18 cellular contexts compared by ENCODE assay signal in genomic region chr9:128148509-128149000, GRCh38. TPM values are rescaled to one million over a fixed set of nuclear protein-coding genes. Genes with fewer than 3 reads are reported as not detected.
DNase-seq lines count a peak whose midpoint lies in the region; ATAC-seq, FAIRE-seq and TF ChIP-seq lines count a peak whose summit lies in the region.
"Had no signal": no experiment of that assay in that cellular context is flagged by ENCODE, and none has a peak within 500 bp of the region (broad histone marks: within the 10 kb centered on the region; RNA-seq: fewer than 3 reads in every experiment).

No MANE protein-coding gene starts in this region.

- POLR2A ChIA-PET in A549 (lab: Yijun Ruan, JAX) = no interaction called here
- POLR2A ChIA-PET in MCF 10A (lab: Yijun Ruan, JAX) = interaction anchor here (0.7 to 1.3 kb wide), 2 partner anchors 13 to 18 kb away, joined by 3 to 7 read pairs; no protein-coding TSS in a partner anchor

- DNase-seq in A549 (ENCODE audit: low read depth in 1 of 2, low spot score in 1 of 2) = no peak
- no peak for DNase-seq in MCF 10A (ENCODE audit: unreplicated experiment)
- no peak for DNase-seq in stimulated activated effector memory CD8-positive, alpha-beta T cell treated with anti-CD3 and anti-CD28 coated beads, Interleukin-12 subunit alpha, Interleukin-12 subunit beta, amount 100 ng/mL, for 72 hours (ENCODE audit: low spot score in 2 of 2)
- no peak for DNase-seq in dedifferentiated amniotic fluid mesenchymal stem cell (ENCODE audit: extremely low spot score)
- DNase-seq: activated CD8-positive, alpha-beta T cell treated with anti-CD3 and anti-CD28 coated beads for 36 hours; amygdala; CD4-positive, alpha-beta memory T cell; MV-4-11; NCI-H2029 treated with DMSO at 0.1 percent for 48 hours; NCI-H69; stimulated activated CD4-positive, alpha-beta T cell treated with anti-CD3 and anti-CD28 coated beads, Interleukin-12 subunit alpha, Interleukin-12 subunit beta, amount 100 ng/mL, for 4 hours; WERI-Rb-1 had no signal

- no peak for FAIRE-seq in A549 (lab: Jason Lieb, UNC)

- H3K27me3 Mint-ChIP-seq in MCF 10A (ENCODE audit: insufficient read depth, unreplicated experiment) (no peaks in the 10 kb centered on the region), nephron (ENCODE audit: low read depth) (no peaks in the 10 kb centered on the region)
- H3K27me3 Mint-ChIP-seq: activated CD8-positive, alpha-beta T cell treated with anti-CD3 and anti-CD28 coated beads for 36 hours; CD4-positive, alpha-beta memory T cell had no signal

- H3K4me3 ChIP-seq in A549 = no peak overlapping the region
- H3K4me3 ChIP-seq: GM23338 had no signal

- H3K36me3 Mint-ChIP-seq in MCF 10A (ENCODE audit: insufficient read depth, unreplicated experiment) (no peaks in the 10 kb centered on the region), nephron (ENCODE audit: low read depth) (no peaks in the 10 kb centered on the region)
- no peaks in the 10 kb centered on the region for H3K36me3 Mint-ChIP-seq in stimulated activated effector memory CD8-positive, alpha-beta T cell treated with anti-CD3 and anti-CD28 coated beads, Interleukin-12 subunit alpha, Interleukin-12 subunit beta, amount 100 ng/mL, for 72 hours
- H3K36me3 Mint-ChIP-seq: CD4-positive, alpha-beta memory T cell had no signal

- CTCF ChIA-PET in A549 (lab: Yijun Ruan, JAX) = interaction anchor here (1.0 kb wide), 2 partner anchors 31 to 35 kb away, joined by 3 to 4 read pairs; no protein-coding TSS in a partner anchor
- CTCF ChIA-PET in MCF 10A (lab: Yijun Ruan, JAX) = interaction anchor here (0.5 kb wide), 1 partner anchor 129 kb away, joined by 4 read pairs; no protein-coding TSS in a partner anchor

- TF ChIP-seq RAD21 in A549 (conservative IDR thresholded peaks at IDR 0.05 in 1 of 2, IDR thresholded peaks at IDR 0.05 in 1 of 2) = no peak

- WGBS in A549 (ENCODE audit: missing lambda C conversion rate) = 86% methylated on average over 3 of the region's 5 CpGs

- intact Hi-C loops in MCF 10A (cut with micrococcal nuclease) = no loop called here

- H3K27ac ChIP-seq in A549 = peak overlapping the region; percentile 76 to 82
- H3K27ac ChIP-seq: parathyroid adenoma, WERI-Rb-1 had no signal

- H3K4me2 ChIP-seq in A549 = peak overlapping the region; percentile 66
- H3K4me2 ChIP-seq: GM23338 had no signal

- no peak for TF ChIP-seq EP300 in A549 (IDR thresholded peaks at IDR 0.05)

- peaks cover 31% of the 10 kb centered on the region for H3K4me1 ChIP-seq in A549
- H3K4me1 ChIP-seq: parathyroid adenoma had no signal

- TF ChIP-seq CTCF in A549 (IDR thresholded peaks at IDR 0.05) (no peak), MCF 10A (IDR thresholded peaks at IDR 0.05; ENCODE audit: unreplicated experiment) (no peak), nephron (IDR thresholded peaks at IDR 0.05; ENCODE audit: unreplicated experiment in 3 of 3) (no peak)

- H3K4me3 Mint-ChIP-seq in MCF 10A (ENCODE audit: unreplicated experiment) = peak overlapping the region; percentile 55
- no peak overlapping the region for H3K4me3 Mint-ChIP-seq in nephron
- no peak overlapping the region for H3K4me3 Mint-ChIP-seq in stimulated activated effector memory CD8-positive, alpha-beta T cell treated with anti-CD3 and anti-CD28 coated beads, Interleukin-12 subunit alpha, Interleukin-12 subunit beta, amount 100 ng/mL, for 72 hours
- H3K4me3 Mint-ChIP-seq: activated CD8-positive, alpha-beta T cell treated with anti-CD3 and anti-CD28 coated beads for 36 hours; CD4-positive, alpha-beta memory T cell; GM23338 had no signal

- peaks cover 34% of the 10 kb centered on the region for H3K4me1 Mint-ChIP-seq in MCF 10A (ENCODE audit: insufficient read depth, unreplicated experiment)
- peaks cover 21% of the 10 kb centered on the region for H3K4me1 Mint-ChIP-seq in nephron
- H3K4me1 Mint-ChIP-seq in stimulated activated effector memory CD8-positive, alpha-beta T cell treated with anti-CD3 and anti-CD28 coated beads, Interleukin-12 subunit alpha, Interleukin-12 subunit beta, amount 100 ng/mL, for 72 hours = peaks cover 13% of the 10 kb centered on the region

- no peaks in the 10 kb centered on the region for H3K9me3 Mint-ChIP-seq in MCF 10A (ENCODE audit: unreplicated experiment)
- no peaks in the 10 kb centered on the region for H3K9me3 Mint-ChIP-seq in nephron
- H3K9me3 Mint-ChIP-seq in stimulated activated effector memory CD8-positive, alpha-beta T cell treated with anti-CD3 and anti-CD28 coated beads, Interleukin-12 subunit alpha, Interleukin-12 subunit beta, amount 100 ng/mL, for 72 hours = no peaks in the 10 kb centered on the region
- H3K9me3 Mint-ChIP-seq: activated CD8-positive, alpha-beta T cell treated with anti-CD3 and anti-CD28 coated beads for 36 hours; CD4-positive, alpha-beta memory T cell; GM23338 had no signal

- TF ChIP-seq POLR2A in A549 (IDR thresholded peaks at IDR 0.05; ENCODE audit: low read length) = no peak

- 0 out of 6 replicates have a peak, but pooled peaks of 1 of the 2 experiments have one; percentile 4 for ATAC-seq in A549
- no peak for ATAC-seq in HG03571 (IDR thresholded peaks at IDR 0.05; ENCODE audit: unreplicated experiment)
- ATAC-seq in stimulated activated effector memory CD8-positive, alpha-beta T cell treated with anti-CD3 and anti-CD28 coated beads, Interleukin-12 subunit alpha, Interleukin-12 subunit beta, amount 100 ng/mL, for 72 hours = no peak
- ATAC-seq: activated CD8-positive, alpha-beta T cell treated with anti-CD3 and anti-CD28 coated beads for 36 hours; GM23338; Panc1 had no signal

- H3K9me3 ChIP-seq in A549 = no peaks in the 10 kb centered on the region

- peak overlapping the region; percentile 84 for H3K27ac Mint-ChIP-seq in MCF 10A (ENCODE audit: low read depth, unreplicated experiment)
- H3K27ac Mint-ChIP-seq in nephron = peak overlapping the region in 2 of 3 experiments; percentile 84 to 85
- H3K27ac Mint-ChIP-seq in stimulated activated effector memory CD8-positive, alpha-beta T cell treated with anti-CD3 and anti-CD28 coated beads, Interleukin-12 subunit alpha, Interleukin-12 subunit beta, amount 100 ng/mL, for 72 hours = no peak overlapping the region
- H3K27ac Mint-ChIP-seq: activated CD8-positive, alpha-beta T cell treated with anti-CD3 and anti-CD28 coated beads for 36 hours; GM23338 had no signal

- BruUV-seq in MCF 10A (replicated peaks; lab: Mats Ljungman, UMichigan) = TSS peak; percentile 94

TF ChIP-seq in A549, 52 proteins besides CTCF, POLR2A, EP300 and RAD21 (continues in another document):
- TF ChIP-seq, protein P1, sequence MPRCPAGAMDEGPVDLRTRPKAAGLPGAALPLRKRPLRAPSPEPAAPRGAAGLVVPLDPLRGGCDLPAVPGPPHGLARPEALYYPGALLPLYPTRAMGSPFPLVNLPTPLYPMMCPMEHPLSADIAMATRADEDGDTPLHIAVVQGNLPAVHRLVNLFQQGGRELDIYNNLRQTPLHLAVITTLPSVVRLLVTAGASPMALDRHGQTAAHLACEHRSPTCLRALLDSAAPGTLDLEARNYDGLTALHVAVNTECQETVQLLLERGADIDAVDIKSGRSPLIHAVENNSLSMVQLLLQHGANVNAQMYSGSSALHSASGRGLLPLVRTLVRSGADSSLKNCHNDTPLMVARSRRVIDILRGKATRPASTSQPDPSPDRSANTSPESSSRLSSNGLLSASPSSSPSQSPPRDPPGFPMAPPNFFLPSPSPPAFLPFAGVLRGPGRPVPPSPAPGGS (IDR thresholded peaks at IDR 0.05) = no peak
- TF ChIP-seq FOXS1 (CRISPR knock-in tag; IDR thresholded peaks at IDR 0.05) = no peak
- TF ChIP-seq SREBF2 (IDR thresholded peaks at IDR 0.05) = no peak
- TF ChIP-seq MAZ (IDR thresholded peaks at IDR 0.05; ENCODE audit: borderline replicate concordance, low read depth, low read length) = no peak
- no peak for TF ChIP-seq NPAS2 (CRISPR knock-in tag; IDR thresholded peaks at IDR 0.05; ENCODE audit: borderline replicate concordance)

RNA-seq across cellular contexts. Expression of gene LCN2, which starts 0.7 kb away (rescaled TPM):
- polyA plus RNA-seq in A549 (2011; rRNA removed) = 11.9 and 18.1 TPM in 2 replicates
- 0.89 and 0.93 TPM in 2 replicates for polyA plus RNA-seq in A549 (2012; cell fraction: cytosol; rRNA removed)
- 0.55 and 1.0 TPM in 2 replicates for polyA plus RNA-seq in A549 (2012; cell fraction: nucleus; rRNA removed)
- 2.3 to 3.0 TPM (median 2.6 TPM) in 3 replicates for polyA plus RNA-seq in A549 (2017; fragmentation: RNase III; extraction: RNeasy Plus Mini Kit Qiagen cat#74134 plus additional on column Dnase treatment)
- polyA minus RNA-seq in A549 (2011; rRNA and poly(A)+ RNA removed) = 5.7 and 7.4 TPM in 2 replicates
- 7.7 and 41.6 TPM in 2 replicates for total RNA-seq in MCF 10A (2022)
- total RNA-seq: activated CD8-positive, alpha-beta T cell treated with anti-CD3 and anti-CD28 coated beads for 36 hours; CD4-positive, alpha-beta memory T cell; chondrocyte; GM23338 had no signal
- polyA plus RNA-seq: CD4-positive, alpha-beta memory T cell had no signal

RNA-seq across cellular contexts. Expression of gene BBLN, which starts 11.5 kb away (rescaled TPM):
- polyA plus RNA-seq in A549 (2011; rRNA removed) (23.0 and 23.8 TPM in 2 replicates), A549 (2017; fragmentation: RNase III; extraction: RNeasy Plus Mini Kit Qiagen cat#74134 plus additional on column Dnase treatment) (23.3 to 28.1 TPM (median 26.0 TPM) in 3 replicates)
- 39.6 and 58.1 TPM in 2 replicates for polyA plus RNA-seq in A549 (2012; cell fraction: cytosol; rRNA removed)
- 36.5 and 39.0 TPM in 2 replicates for polyA plus RNA-seq in A549 (2012; cell fraction: nucleus; rRNA removed)
- polyA minus RNA-seq in A549 (2011; rRNA and poly(A)+ RNA removed) = 8.4 and 8.9 TPM in 2 replicates
- 68.6 and 70.4 TPM in 2 replicates for total RNA-seq in MCF 10A (2022)

RNA-seq across cellular contexts. Expression of gene PTGES2, which starts 21.0 kb away (rescaled TPM):
- 79.8 and 94.5 TPM in 2 replicates for polyA plus RNA-seq in A549 (2011; rRNA removed)
- 191 and 205 TPM in 2 replicates for polyA plus RNA-seq in A549 (2012; cell fraction: cytosol; rRNA removed)
- 242 and 295 TPM in 2 replicates for polyA plus RNA-seq in A549 (2012; cell fraction: nucleus; rRNA removed)
- 92.6 to 97.2 TPM (median 94.1 TPM) in 3 replicates for polyA plus RNA-seq in A549 (2017; fragmentation: RNase III; extraction: RNeasy Plus Mini Kit Qiagen cat#74134 plus additional on column Dnase treatment)
- 95.4 and 96.9 TPM in 2 replicates for polyA minus RNA-seq in A549 (2011; rRNA and poly(A)+ RNA removed)
- 114 and 130 TPM in 2 replicates for total RNA-seq in MCF 10A (2022)

RNA-seq across cellular contexts. Expression of gene CIZ1, which starts 42.8 kb away (rescaled TPM):
- 39.2 and 50.3 TPM in 2 replicates for polyA plus RNA-seq in A549 (2011; rRNA removed)
- polyA plus RNA-seq in A549 (2012; cell fraction: cytosol; rRNA removed) = 40.3 and 49.3 TPM in 2 replicates
- polyA plus RNA-seq in A549 (2012; cell fraction: nucleus; rRNA removed) = 87.4 and 112 TPM in 2 replicates
- polyA plus RNA-seq in A549 (2017; fragmentation: RNase III; extraction: RNeasy Plus Mini Kit Qiagen cat#74134 plus additional on column Dnase treatment) = 83.0 to 93.6 TPM (median 92.5 TPM) in 3 replicates
- polyA minus RNA-seq in A549 (2011; rRNA and poly(A)+ RNA removed) = 47.2 and 76.6 TPM in 2 replicates
- 133 and 151 TPM in 2 replicates for total RNA-seq in MCF 10A (2022)

RNA-seq across cellular contexts. Expression of gene DNM1, which starts 54.6 kb away (rescaled TPM):
- polyA plus RNA-seq in A549 (2011; rRNA removed) = 60.2 and 70.7 TPM in 2 replicates
- polyA plus RNA-seq in A549 (2012; cell fraction: cytosol; rRNA removed) = 65.9 and 77.9 TPM in 2 replicates
- polyA plus RNA-seq in A549 (2012; cell fraction: nucleus; rRNA removed) = 394 and 431 TPM in 2 replicates
- 99.8 to 139 TPM (median 136 TPM) in 3 replicates for polyA plus RNA-seq in A549 (2017; fragmentation: RNase III; extraction: RNeasy Plus Mini Kit Qiagen cat#74134 plus additional on column Dnase treatment)
- polyA minus RNA-seq in A549 (2011; rRNA and poly(A)+ RNA removed) = 198 and 226 TPM in 2 replicates
- 0.98 and 2.0 TPM in 2 replicates for total RNA-seq in MCF 10A (2022)
- polyA plus RNA-seq: CD4-positive, alpha-beta memory T cell had no signal
